Comparison of ENCODE assay signal across 2 cellular contexts in the genomic region with DNA sequence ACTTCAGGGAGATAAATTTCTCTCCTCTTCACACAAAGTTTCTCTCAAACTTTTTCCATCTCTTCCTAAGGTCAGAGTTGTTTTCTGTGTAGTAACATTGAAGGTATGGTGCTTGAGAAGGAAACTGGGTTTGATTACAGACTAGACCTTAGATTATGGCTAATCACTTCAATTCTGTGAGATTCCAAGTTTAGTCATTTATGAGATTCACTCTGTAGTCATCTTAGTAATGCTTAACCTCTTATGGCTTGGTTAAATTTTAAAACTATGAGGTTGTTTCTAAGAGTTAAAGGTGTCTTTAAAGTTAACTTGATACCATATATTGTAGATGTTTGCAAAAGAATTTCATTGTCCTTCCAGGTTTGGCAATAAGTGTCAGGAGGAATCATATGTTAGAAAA.
TF ChIP-seq lines count a peak whose summit lies in the region.

No MANE protein-coding gene starts in this region.

TF ChIP-seq in SK-N-SH, 30 proteins besides CTCF, POLR2A, EP300 and RAD21 (continued from another document):
- TF ChIP-seq, protein P1, sequence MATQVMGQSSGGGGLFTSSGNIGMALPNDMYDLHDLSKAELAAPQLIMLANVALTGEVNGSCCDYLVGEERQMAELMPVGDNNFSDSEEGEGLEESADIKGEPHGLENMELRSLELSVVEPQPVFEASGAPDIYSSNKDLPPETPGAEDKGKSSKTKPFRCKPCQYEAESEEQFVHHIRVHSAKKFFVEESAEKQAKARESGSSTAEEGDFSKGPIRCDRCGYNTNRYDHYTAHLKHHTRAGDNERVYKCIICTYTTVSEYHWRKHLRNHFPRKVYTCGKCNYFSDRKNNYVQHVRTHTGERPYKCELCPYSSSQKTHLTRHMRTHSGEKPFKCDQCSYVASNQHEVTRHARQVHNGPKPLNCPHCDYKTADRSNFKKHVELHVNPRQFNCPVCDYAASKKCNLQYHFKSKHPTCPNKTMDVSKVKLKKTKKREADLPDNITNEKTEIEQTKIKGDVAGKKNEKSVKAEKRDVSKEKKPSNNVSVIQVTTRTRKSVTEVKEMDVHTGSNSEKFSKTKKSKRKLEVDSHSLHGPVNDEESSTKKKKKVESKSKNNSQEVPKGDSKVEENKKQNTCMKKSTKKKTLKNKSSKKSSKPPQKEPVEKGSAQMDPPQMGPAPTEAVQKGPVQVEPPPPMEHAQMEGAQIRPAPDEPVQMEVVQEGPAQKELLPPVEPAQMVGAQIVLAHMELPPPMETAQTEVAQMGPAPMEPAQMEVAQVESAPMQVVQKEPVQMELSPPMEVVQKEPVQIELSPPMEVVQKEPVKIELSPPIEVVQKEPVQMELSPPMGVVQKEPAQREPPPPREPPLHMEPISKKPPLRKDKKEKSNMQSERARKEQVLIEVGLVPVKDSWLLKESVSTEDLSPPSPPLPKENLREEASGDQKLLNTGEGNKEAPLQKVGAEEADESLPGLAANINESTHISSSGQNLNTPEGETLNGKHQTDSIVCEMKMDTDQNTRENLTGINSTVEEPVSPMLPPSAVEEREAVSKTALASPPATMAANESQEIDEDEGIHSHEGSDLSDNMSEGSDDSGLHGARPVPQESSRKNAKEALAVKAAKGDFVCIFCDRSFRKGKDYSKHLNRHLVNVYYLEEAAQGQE (IDR thresholded peaks at IDR 0.05; ENCODE audit: low read depth, low read length), result no peak
- TF ChIP-seq GABPA (IDR thresholded peaks at IDR 0.05; ENCODE audit: low read depth) (no peak), TEAD4 (IDR thresholded peaks at IDR 0.05; ENCODE audit: borderline replicate concordance, insufficient read depth) (no peak)

TF ChIP-seq in SK-N-SH treated with all-trans-retinoic acid at 6 μM for 48 hours, 23 proteins besides CTCF, POLR2A, EP300 and RAD21 (continued from another document):
- TF ChIP-seq, protein P2, sequence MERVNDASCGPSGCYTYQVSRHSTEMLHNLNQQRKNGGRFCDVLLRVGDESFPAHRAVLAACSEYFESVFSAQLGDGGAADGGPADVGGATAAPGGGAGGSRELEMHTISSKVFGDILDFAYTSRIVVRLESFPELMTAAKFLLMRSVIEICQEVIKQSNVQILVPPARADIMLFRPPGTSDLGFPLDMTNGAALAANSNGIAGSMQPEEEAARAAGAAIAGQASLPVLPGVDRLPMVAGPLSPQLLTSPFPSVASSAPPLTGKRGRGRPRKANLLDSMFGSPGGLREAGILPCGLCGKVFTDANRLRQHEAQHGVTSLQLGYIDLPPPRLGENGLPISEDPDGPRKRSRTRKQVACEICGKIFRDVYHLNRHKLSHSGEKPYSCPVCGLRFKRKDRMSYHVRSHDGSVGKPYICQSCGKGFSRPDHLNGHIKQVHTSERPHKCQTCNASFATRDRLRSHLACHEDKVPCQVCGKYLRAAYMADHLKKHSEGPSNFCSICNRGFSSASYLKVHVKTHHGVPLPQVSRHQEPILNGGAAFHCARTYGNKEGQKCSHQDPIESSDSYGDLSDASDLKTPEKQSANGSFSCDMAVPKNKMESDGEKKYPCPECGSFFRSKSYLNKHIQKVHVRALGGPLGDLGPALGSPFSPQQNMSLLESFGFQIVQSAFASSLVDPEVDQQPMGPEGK (CRISPR knock-in tag; IDR thresholded peaks at IDR 0.05; ENCODE audit: borderline replicate concordance), result no peak
- no peak for TF ChIP-seq ZC3H10 (CRISPR knock-in tag; IDR thresholded peaks at IDR 0.05)
- TF ChIP-seq ISL1 (CRISPR knock-in tag; IDR thresholded peaks at IDR 0.05), result no peak
- TF ChIP-seq SNAI2 (CRISPR knock-in tag; IDR thresholded peaks at IDR 0.05), result no peak
- no peak for TF ChIP-seq ESRRG (CRISPR knock-in tag; IDR thresholded peaks at IDR 0.05)
- no peak for TF ChIP-seq ARNTL (CRISPR knock-in tag; IDR thresholded peaks at IDR 0.05; ENCODE audit: borderline replicate concordance, low read depth)
- TF ChIP-seq ZFP3 (CRISPR knock-in tag; IDR thresholded peaks at IDR 0.05), result no peak
- TF ChIP-seq ZNF70 (CRISPR knock-in tag; IDR thresholded peaks at IDR 0.05), result no peak
